27 cellular contexts compared by ENCODE assay signal in the genomic region with DNA sequence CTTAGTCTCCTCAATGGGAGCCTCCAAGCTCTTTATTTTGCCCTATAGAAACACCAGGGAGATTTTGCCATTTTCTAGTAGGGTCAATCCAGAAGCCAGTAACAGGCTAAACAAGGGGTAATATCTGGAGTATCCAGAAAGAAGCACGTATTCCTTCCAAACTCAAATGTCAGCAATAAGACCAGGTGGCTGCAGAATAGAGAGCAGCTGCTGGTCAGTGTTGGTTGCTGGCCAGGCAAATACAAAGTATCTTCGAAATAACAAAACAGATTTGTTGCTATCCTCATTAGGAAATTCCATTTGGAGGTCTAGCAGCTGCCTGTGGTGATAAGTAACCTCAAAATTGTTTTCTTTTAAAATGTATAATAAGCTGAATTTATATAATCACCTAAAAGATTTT.
"Had no signal": no experiment of that assay in that cellular context is flagged by ENCODE, and none has a peak within 500 bp of the region (broad histone marks: within the 10 kb centered on the region; RNA-seq: fewer than 3 reads in every experiment).

No MANE protein-coding gene starts in this region.

- H3K4me3 Mint-ChIP-seq: effector memory CD8-positive, alpha-beta T cell; mesothelial cell of epicardium; naive B cell; natural killer cell treated with Interleukin-12 subunit alpha and Interleukin-12 subunit beta and Interleukin-15 and Interleukin-18, amount 100 ng/mL, for 72 hours; neural crest cell; stimulated activated naive B cell treated with anti-CD40 and anti-IgM and Interleukin-4, amounts not matched to agents 10 μg/mL and 1 μg/mL and 100 μg/mL, for 72 hours; stimulated activated naive CD8-positive, alpha-beta T cell treated with anti-CD3 and anti-CD28 coated beads, Interleukin-15, Interleukin-2, amounts not matched to agents 100 ng/mL and 50 ng/mL, for 24 hours had no signal

- ATAC-seq: effector memory CD8-positive, alpha-beta T cell; gastroesophageal sphincter; left lobe of liver; mucosa of descending colon; natural killer cell treated with Interleukin-12 subunit alpha and Interleukin-12 subunit beta and Interleukin-15 and Interleukin-18, amount 100 ng/mL, for 72 hours; right lobe of liver; stimulated activated naive B cell treated with anti-CD40 and anti-IgM and Interleukin-4, amounts not matched to agents 10 μg/mL and 1 μg/mL and 100 μg/mL, for 72 hours; upper lobe of right lung had no signal

- H3K36me3 Mint-ChIP-seq: mesothelial cell of epicardium; naive B cell; natural killer cell treated with Interleukin-12 subunit alpha and Interleukin-12 subunit beta and Interleukin-15 and Interleukin-18, amount 100 ng/mL, for 72 hours; stimulated activated naive B cell treated with anti-CD40 and anti-IgM and Interleukin-4, amounts not matched to agents 10 μg/mL and 1 μg/mL and 100 μg/mL, for 72 hours had no signal

- H3K36me3 ChIP-seq: gastroesophageal sphincter, heart left ventricle, right lobe of liver, thoracic aorta, transverse colon, upper lobe of right lung had no signal

- H3K4me1 ChIP-seq: gastroesophageal sphincter, heart left ventricle, parathyroid adenoma, right lobe of liver, transverse colon, upper lobe of right lung, uterus had no signal

- H3K27me3 Mint-ChIP-seq: effector memory CD8-positive, alpha-beta T cell; naive B cell; natural killer cell treated with Interleukin-12 subunit alpha and Interleukin-12 subunit beta and Interleukin-15 and Interleukin-18, amount 100 ng/mL, for 72 hours; progenitor cell of endocrine pancreas; stimulated activated naive B cell treated with anti-CD40 and anti-IgM and Interleukin-4, amounts not matched to agents 10 μg/mL and 1 μg/mL and 100 μg/mL, for 72 hours; stimulated activated naive CD8-positive, alpha-beta T cell treated with anti-CD3 and anti-CD28 coated beads, Interleukin-15, Interleukin-2, amounts not matched to agents 100 ng/mL and 50 ng/mL, for 24 hours had no signal

- H3K9me3 Mint-ChIP-seq: effector memory CD8-positive, alpha-beta T cell; natural killer cell treated with Interleukin-12 subunit alpha and Interleukin-12 subunit beta and Interleukin-15 and Interleukin-18, amount 100 ng/mL, for 72 hours; neural crest cell; stimulated activated naive B cell treated with anti-CD40 and anti-IgM and Interleukin-4, amounts not matched to agents 10 μg/mL and 1 μg/mL and 100 μg/mL, for 72 hours; stimulated activated naive CD8-positive, alpha-beta T cell treated with anti-CD3 and anti-CD28 coated beads, Interleukin-15, Interleukin-2, amounts not matched to agents 100 ng/mL and 50 ng/mL, for 24 hours had no signal

- H2AFZ ChIP-seq: hepatocyte, parathyroid adenoma had no signal

- H3K4me1 Mint-ChIP-seq: naive B cell; neural crest cell; stimulated activated naive B cell treated with anti-CD40 and anti-IgM and Interleukin-4, amounts not matched to agents 10 μg/mL and 1 μg/mL and 100 μg/mL, for 72 hours had no signal

- H3K79me2 ChIP-seq: hepatocyte, parathyroid adenoma had no signal

- H3K4me2 ChIP-seq: hepatocyte had no signal

- H3K9me3 ChIP-seq: gastroesophageal sphincter, mucosa of descending colon, right lobe of liver, thoracic aorta, transverse colon, upper lobe of right lung, uterus had no signal

- H3K27ac ChIP-seq: gastroesophageal sphincter, hepatocyte, parathyroid adenoma, right lobe of liver, thoracic aorta, transverse colon, upper lobe of right lung, uterus had no signal

- DNase-seq: cortex of kidney; effector memory CD8-positive, alpha-beta T cell; erythroblast; foreskin fibroblast; kidney; mesenchymal stem cell; mucosa of descending colon; naive B cell; right lobe of liver; small intestine; stimulated activated CD4-positive, alpha-beta T cell treated with anti-CD3 and anti-CD28 coated beads, Interleukin-15, amount 100 ng/mL, for 24 hours; stimulated activated CD4-positive, alpha-beta T cell treated with anti-CD3 and anti-CD28 coated beads, Interleukin-2, amount 100 ng/mL, for 48 hours; stimulated activated naive B cell treated with anti-CD40 and anti-IgM and Interleukin-4, amounts not matched to agents 10 μg/mL and 1 μg/mL and 100 μg/mL, for 72 hours; transverse colon; upper lobe of right lung; uterus had no signal

- H3K27ac Mint-ChIP-seq: effector memory CD8-positive, alpha-beta T cell; mesothelial cell of epicardium; naive B cell; natural killer cell treated with Interleukin-12 subunit alpha and Interleukin-12 subunit beta and Interleukin-15 and Interleukin-18, amount 100 ng/mL, for 72 hours; progenitor cell of endocrine pancreas; stimulated activated naive B cell treated with anti-CD40 and anti-IgM and Interleukin-4, amounts not matched to agents 10 μg/mL and 1 μg/mL and 100 μg/mL, for 72 hours; stimulated activated naive CD8-positive, alpha-beta T cell treated with anti-CD3 and anti-CD28 coated beads, Interleukin-15, Interleukin-2, amounts not matched to agents 100 ng/mL and 50 ng/mL, for 24 hours had no signal

- H3K4me3 ChIP-seq: gastroesophageal sphincter, heart left ventricle, hepatocyte, mucosa of descending colon, right lobe of liver, thoracic aorta, transverse colon, upper lobe of right lung, uterus had no signal

- H3K9ac ChIP-seq: parathyroid adenoma had no signal

- H3K27me3 ChIP-seq: gastroesophageal sphincter, heart left ventricle, hepatocyte, right lobe of liver, transverse colon, upper lobe of right lung, uterus had no signal
